1 cellular context compared by ENCODE assay signal in genomic region chr10:21943633-21944265, GRCh38.
TF ChIP-seq lines count a peak whose summit lies in the region.

No MANE protein-coding gene starts in this region.

TF ChIP-seq in GM23338, 12 proteins besides CTCF, POLR2A, EP300 and RAD21 (continued from another document):
- TF ChIP-seq ZNF462 (CRISPR knock-in tag; IDR thresholded peaks at IDR 0.05): no peak
- TF ChIP-seq STAT1 (IDR thresholded peaks at IDR 0.05; ENCODE audit: unreplicated experiment): no peak
- TF ChIP-seq ZNF114 (CRISPR knock-in tag; IDR thresholded peaks at IDR 0.05): no peak
- no peak for TF ChIP-seq EZH2 (IDR thresholded peaks at IDR 0.05; ENCODE audit: low read depth, unreplicated experiment)
- TF ChIP-seq EZH2phosphoT487 (IDR thresholded peaks at IDR 0.05; ENCODE audit: unreplicated experiment): no peak
